ENCODE assay signal across 1 cellular context in the genomic region with DNA sequence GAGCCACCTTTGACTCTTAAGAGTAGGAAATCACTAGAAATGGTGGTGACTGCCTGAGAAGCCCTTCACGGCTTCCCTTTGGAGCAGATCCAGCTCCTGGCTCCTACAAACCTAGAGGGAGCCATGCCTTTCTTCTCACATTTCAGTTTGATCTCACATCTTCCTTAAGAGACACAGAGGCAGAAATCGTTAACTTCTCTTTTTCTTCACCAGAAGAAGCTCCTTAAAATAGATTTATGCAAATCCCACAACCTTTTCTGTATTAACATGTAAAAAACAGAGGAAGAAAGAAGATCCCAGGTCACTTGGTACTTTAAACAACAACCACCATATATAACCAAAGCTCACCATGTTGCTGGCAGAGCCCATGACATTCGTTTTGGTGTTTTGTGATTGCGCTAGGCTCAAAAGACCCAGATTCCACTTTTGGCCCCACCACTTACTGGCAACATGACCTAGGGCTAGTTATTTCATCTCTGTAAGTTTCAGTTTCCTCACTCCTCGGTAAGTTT.
TF ChIP-seq lines count a peak whose summit lies in the region.

No MANE protein-coding gene starts in this region.

TF ChIP-seq in GM12878, 131 proteins besides CTCF, POLR2A, EP300 and RAD21 (continued from another document and continues in another):
- TF ChIP-seq CEBPZ (IDR thresholded peaks at IDR 0.05; ENCODE audit: low read depth, low read length) (no peak), RAD51 (IDR thresholded peaks at IDR 0.05) (0 out of 2 replicates have a peak, but pooled peaks have one; percentile 17), MTA2 (IDR thresholded peaks at IDR 0.05; ENCODE audit: low read depth) (peak; percentile 30; the same call in 1 of the 2 replicates), IKZF1 (conservative IDR thresholded peaks at IDR 0.05) (peak; percentile 52), RBBP5 (conservative IDR thresholded peaks at IDR 0.05) (no peak), USF2 (IDR thresholded peaks at IDR 0.05; ENCODE audit: borderline replicate concordance, low read depth, low read length) (no peak), ZNF384 (IDR thresholded peaks at IDR 0.05; ENCODE audit: borderline replicate concordance, low read depth, low read length) (no peak), MTA3 (IDR thresholded peaks at IDR 0.05; ENCODE audit: borderline replicate concordance, low read length) (no peak), MYC (IDR thresholded peaks at IDR 0.05; ENCODE audit: insufficient read depth, insufficient read length, insufficient replicate concordance, low read length, severe bottlenecking) (no peak), PAX5 (IDR thresholded peaks at IDR 0.05; ENCODE audit: borderline replicate concordance, low read depth, low read length) (no peak), EGR1 (IDR thresholded peaks at IDR 0.05; ENCODE audit: borderline replicate concordance in 1 of 2, low read depth in 2 of 2, low read length in 2 of 2) (no peak), KAT2A (conservative IDR thresholded peaks at IDR 0.05; ENCODE audit: control insufficient read depth, low read depth, low read length) (no peak), LARP7 (IDR thresholded peaks at IDR 0.05) (no peak), TBL1XR1 (IDR thresholded peaks at IDR 0.05; ENCODE audit: low read depth, low read length) (no peak), NR2C1 (IDR thresholded peaks at IDR 0.05) (no peak), SRF (IDR thresholded peaks at IDR 0.05; ENCODE audit: low read depth in 2 of 2, low read length in 2 of 2) (no peak), MEF2B (IDR thresholded peaks at IDR 0.05; ENCODE audit: partially characterized antibody, poor library complexity, severe bottlenecking) (peak; percentile 73), SMAD1 (IDR thresholded peaks at IDR 0.05; ENCODE audit: low read depth, partially characterized antibody) (no peak), ZNF207 (IDR thresholded peaks at IDR 0.05; ENCODE audit: borderline replicate concordance) (no peak), ZBED1 (IDR thresholded peaks at IDR 0.05; ENCODE audit: borderline replicate concordance) (no peak), POU2F2 (IDR thresholded peaks at IDR 0.05; ENCODE audit: borderline replicate concordance, low read depth, low read length) (peak; percentile 88; the same call in 2 of the 3 replicates), TAF1 (IDR thresholded peaks at IDR 0.05; ENCODE audit: borderline replicate concordance, low read depth, low read length) (peak; percentile 18; the same call in 1 of the 2 replicates), NR2F1 (conservative IDR thresholded peaks at IDR 0.05) (peak; percentile 49; the same call in 1 of the 2 replicates), RB1 (IDR thresholded peaks at IDR 0.05; ENCODE audit: borderline replicate concordance) (no peak), MEF2A (IDR thresholded peaks at IDR 0.05; ENCODE audit: insufficient read depth, low read depth, low read length) (peak; percentile 71; the same call in 1 of the 2 replicates), IKZF2 (IDR thresholded peaks at IDR 0.05) (peak in 1 of 2 experiments; percentile 49; a peak in 2 of 4 replicates), TCF3 (IDR thresholded peaks at IDR 0.05; ENCODE audit: borderline replicate concordance, insufficient read depth, low read depth, low read length) (peak; percentile 49; the same call in 1 of the 2 replicates), SIN3A (IDR thresholded peaks at IDR 0.05; ENCODE audit: low read depth, low read length) (no peak), BCLAF1 (IDR thresholded peaks at IDR 0.05) (no peak), GATAD2B (conservative IDR thresholded peaks at IDR 0.05; ENCODE audit: low read depth) (no peak), RCOR1 (conservative IDR thresholded peaks at IDR 0.05; ENCODE audit: low read depth, low read length) (no peak), MLLT1 (IDR thresholded peaks at IDR 0.05) (no peak), POLR2AphosphoS5 (IDR thresholded peaks at IDR 0.05; ENCODE audit: low read length) (peak; percentile 69), CHD2 (IDR thresholded peaks at IDR 0.05; ENCODE audit: borderline replicate concordance, low read depth, low read length) (no peak), ZZZ3 (IDR thresholded peaks at IDR 0.05; ENCODE audit: control insufficient read depth, insufficient read length, low read depth) (no peak)
- TF ChIP-seq, protein P1, sequence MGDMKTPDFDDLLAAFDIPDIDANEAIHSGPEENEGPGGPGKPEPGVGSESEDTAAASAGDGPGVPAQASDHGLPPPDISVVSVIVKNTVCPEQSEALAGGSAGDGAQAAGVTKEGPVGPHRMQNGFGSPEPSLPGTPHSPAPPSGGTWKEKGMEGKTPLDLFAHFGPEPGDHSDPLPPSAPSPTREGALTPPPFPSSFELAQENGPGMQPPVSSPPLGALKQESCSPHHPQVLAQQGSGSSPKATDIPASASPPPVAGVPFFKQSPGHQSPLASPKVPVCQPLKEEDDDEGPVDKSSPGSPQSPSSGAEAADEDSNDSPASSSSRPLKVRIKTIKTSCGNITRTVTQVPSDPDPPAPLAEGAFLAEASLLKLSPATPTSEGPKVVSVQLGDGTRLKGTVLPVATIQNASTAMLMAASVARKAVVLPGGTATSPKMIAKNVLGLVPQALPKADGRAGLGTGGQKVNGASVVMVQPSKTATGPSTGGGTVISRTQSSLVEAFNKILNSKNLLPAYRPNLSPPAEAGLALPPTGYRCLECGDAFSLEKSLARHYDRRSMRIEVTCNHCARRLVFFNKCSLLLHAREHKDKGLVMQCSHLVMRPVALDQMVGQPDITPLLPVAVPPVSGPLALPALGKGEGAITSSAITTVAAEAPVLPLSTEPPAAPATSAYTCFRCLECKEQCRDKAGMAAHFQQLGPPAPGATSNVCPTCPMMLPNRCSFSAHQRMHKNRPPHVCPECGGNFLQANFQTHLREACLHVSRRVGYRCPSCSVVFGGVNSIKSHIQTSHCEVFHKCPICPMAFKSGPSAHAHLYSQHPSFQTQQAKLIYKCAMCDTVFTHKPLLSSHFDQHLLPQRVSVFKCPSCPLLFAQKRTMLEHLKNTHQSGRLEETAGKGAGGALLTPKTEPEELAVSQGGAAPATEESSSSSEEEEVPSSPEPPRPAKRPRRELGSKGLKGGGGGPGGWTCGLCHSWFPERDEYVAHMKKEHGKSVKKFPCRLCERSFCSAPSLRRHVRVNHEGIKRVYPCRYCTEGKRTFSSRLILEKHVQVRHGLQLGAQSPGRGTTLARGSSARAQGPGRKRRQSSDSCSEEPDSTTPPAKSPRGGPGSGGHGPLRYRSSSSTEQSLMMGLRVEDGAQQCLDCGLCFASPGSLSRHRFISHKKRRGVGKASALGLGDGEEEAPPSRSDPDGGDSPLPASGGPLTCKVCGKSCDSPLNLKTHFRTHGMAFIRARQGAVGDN (IDR thresholded peaks at IDR 0.05): peak; percentile 64; the same call in 1 of the 2 replicates
- TF ChIP-seq, protein P2, sequence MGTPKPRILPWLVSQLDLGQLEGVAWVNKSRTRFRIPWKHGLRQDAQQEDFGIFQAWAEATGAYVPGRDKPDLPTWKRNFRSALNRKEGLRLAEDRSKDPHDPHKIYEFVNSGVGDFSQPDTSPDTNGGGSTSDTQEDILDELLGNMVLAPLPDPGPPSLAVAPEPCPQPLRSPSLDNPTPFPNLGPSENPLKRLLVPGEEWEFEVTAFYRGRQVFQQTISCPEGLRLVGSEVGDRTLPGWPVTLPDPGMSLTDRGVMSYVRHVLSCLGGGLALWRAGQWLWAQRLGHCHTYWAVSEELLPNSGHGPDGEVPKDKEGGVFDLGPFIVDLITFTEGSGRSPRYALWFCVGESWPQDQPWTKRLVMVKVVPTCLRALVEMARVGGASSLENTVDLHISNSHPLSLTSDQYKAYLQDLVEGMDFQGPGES (IDR thresholded peaks at IDR 0.05): no peak
- TF ChIP-seq, protein P3, sequence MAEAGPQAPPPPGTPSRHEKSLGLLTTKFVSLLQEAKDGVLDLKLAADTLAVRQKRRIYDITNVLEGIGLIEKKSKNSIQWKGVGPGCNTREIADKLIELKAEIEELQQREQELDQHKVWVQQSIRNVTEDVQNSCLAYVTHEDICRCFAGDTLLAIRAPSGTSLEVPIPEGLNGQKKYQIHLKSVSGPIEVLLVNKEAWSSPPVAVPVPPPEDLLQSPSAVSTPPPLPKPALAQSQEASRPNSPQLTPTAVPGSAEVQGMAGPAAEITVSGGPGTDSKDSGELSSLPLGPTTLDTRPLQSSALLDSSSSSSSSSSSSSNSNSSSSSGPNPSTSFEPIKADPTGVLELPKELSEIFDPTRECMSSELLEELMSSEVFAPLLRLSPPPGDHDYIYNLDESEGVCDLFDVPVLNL (IDR thresholded peaks at IDR 0.05; ENCODE audit: low read depth, low read length): no peak
- TF ChIP-seq, protein P4, sequence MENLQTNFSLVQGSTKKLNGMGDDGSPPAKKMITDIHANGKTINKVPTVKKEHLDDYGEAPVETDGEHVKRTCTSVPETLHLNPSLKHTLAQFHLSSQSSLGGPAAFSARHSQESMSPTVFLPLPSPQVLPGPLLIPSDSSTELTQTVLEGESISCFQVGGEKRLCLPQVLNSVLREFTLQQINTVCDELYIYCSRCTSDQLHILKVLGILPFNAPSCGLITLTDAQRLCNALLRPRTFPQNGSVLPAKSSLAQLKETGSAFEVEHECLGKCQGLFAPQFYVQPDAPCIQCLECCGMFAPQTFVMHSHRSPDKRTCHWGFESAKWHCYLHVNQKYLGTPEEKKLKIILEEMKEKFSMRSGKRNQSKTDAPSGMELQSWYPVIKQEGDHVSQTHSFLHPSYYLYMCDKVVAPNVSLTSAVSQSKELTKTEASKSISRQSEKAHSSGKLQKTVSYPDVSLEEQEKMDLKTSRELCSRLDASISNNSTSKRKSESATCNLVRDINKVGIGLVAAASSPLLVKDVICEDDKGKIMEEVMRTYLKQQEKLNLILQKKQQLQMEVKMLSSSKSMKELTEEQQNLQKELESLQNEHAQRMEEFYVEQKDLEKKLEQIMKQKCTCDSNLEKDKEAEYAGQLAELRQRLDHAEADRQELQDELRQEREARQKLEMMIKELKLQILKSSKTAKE (IDR thresholded peaks at IDR 0.05; ENCODE audit: low read depth, poor library complexity, severe bottlenecking): peak; percentile 26
- TF ChIP-seq, protein P5, sequence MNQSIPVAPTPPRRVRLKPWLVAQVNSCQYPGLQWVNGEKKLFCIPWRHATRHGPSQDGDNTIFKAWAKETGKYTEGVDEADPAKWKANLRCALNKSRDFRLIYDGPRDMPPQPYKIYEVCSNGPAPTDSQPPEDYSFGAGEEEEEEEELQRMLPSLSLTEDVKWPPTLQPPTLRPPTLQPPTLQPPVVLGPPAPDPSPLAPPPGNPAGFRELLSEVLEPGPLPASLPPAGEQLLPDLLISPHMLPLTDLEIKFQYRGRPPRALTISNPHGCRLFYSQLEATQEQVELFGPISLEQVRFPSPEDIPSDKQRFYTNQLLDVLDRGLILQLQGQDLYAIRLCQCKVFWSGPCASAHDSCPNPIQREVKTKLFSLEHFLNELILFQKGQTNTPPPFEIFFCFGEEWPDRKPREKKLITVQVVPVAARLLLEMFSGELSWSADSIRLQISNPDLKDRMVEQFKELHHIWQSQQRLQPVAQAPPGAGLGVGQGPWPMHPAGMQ (IDR thresholded peaks at IDR 0.05; ENCODE audit: borderline replicate concordance): no peak
